12 cellular contexts compared by ENCODE assay signal in the genomic region with DNA sequence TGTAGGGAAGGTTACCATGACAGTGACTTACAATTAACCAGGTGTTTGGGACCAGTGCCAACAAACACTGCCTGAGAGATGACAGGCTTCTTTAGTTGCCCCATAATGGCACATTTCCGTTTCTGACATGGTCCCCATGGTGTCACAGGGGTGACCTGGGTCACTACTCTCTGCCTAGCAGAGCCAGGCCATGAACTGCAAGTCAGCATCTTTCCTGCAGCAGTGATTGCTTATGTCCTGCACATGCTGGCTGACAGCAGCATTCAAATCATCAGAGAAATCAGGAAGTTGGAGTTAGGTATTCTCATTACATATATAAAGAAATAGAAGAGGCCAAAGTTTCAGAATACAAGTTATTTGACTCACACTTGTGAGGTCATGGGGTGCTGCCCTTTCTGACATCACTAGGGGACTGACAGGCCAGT. TPM values are rescaled to one million over a fixed set of nuclear protein-coding genes. Genes with fewer than 3 reads are reported as not detected.
DNase-seq lines count a peak whose midpoint lies in the region; ATAC-seq and TF ChIP-seq lines count a peak whose summit lies in the region.
"Had no signal": no experiment of that assay in that cellular context is flagged by ENCODE, and none has a peak within 500 bp of the region (broad histone marks: within the 10 kb centered on the region; RNA-seq: fewer than 3 reads in every experiment).

No MANE protein-coding gene starts in this region.

- no peaks in the 10 kb centered on the region for H3K27me3 Mint-ChIP-seq in activated B cell treated with CpG ODN at 0.5 μM for 24 hours

- CTCF ChIA-PET in activated B cell treated with CpG ODN at 0.5 μM for 24 hours (lab: Charles Lee), result no interaction called here

- no peaks in the 10 kb centered on the region for H3K36me3 Mint-ChIP-seq in activated B cell treated with CpG ODN at 0.5 μM for 24 hours (ENCODE audit: low read depth)

- POLR2A ChIA-PET in activated B cell treated with CpG ODN at 0.5 μM for 24 hours (lab: Charles Lee), result interaction anchor here (0.6 to 1.1 kb wide), 2 partner anchors 11 to 64 kb away, joined by 3 to 6 read pairs; no protein-coding TSS in a partner anchor

- peak overlapping the region; percentile 54 for H3K4me3 Mint-ChIP-seq in activated B cell treated with CpG ODN at 0.5 μM for 24 hours
- H3K4me3 Mint-ChIP-seq: activated CD8-positive, alpha-beta T cell treated with anti-CD3 and anti-CD28 coated beads, Interleukin-2, amount 10 ng/mL, durations not matched to agents 7 days and 5 days; activated naive CD8-positive, alpha-beta T cell had no signal

- TF ChIP-seq CTCF in activated B cell treated with CpG ODN at 0.5 μM for 24 hours (IDR thresholded peaks at IDR 0.05), result no peak

- intact Hi-C loops in left ventricle myocardium superior (cut with micrococcal nuclease) (no loop called here), cardiac septum (cut with DNase I) (no loop called here), activated B cell treated with CpG ODN at 0.5 μM for 24 hours (cut with micrococcal nuclease) (no loop called here)

- H3K4me1 Mint-ChIP-seq in activated B cell treated with CpG ODN at 0.5 μM for 24 hours, result peaks cover 48% of the 10 kb centered on the region

- DNase-seq in left ventricle myocardium superior (no peak), cardiac septum (ENCODE audit: low spot score) (no peak), MV-4-11 (lab: John Stamatoyannopoulos, UW) (peak; percentile 33), activated B cell treated with CpG ODN at 0.5 μM for 24 hours (no peak), ecto neural progenitor cell (ENCODE audit: low spot score) (no peak), NCI-H446 (lab: John Stamatoyannopoulos, UW) (no peak), kidney glomerular epithelial cell (lab: John Stamatoyannopoulos, UW) (no peak), hepatic stellate cell (ENCODE audit: low spot score) (no peak)
- DNase-seq: activated CD8-positive, alpha-beta T cell treated with anti-CD3 and anti-CD28 coated beads, Interleukin-2, amount 10 ng/mL, durations not matched to agents 7 days and 5 days; GM23248; small intestine had no signal

- peak overlapping the region; percentile 81 for H3K27ac Mint-ChIP-seq in activated B cell treated with CpG ODN at 0.5 μM for 24 hours
- H3K27ac Mint-ChIP-seq: activated CD8-positive, alpha-beta T cell treated with anti-CD3 and anti-CD28 coated beads, Interleukin-2, amount 10 ng/mL, durations not matched to agents 7 days and 5 days; activated naive CD8-positive, alpha-beta T cell had no signal

- ATAC-seq in left ventricle myocardium superior, result peak; percentile 19
- peak; percentile 44 for ATAC-seq in activated B cell treated with CpG ODN at 0.5 μM for 24 hours (ENCODE audit: low read depth)
- ATAC-seq: activated CD8-positive, alpha-beta T cell treated with anti-CD3 and anti-CD28 coated beads, Interleukin-2, amount 10 ng/mL, durations not matched to agents 7 days and 5 days had no signal

- no peaks in the 10 kb centered on the region for H3K9me3 Mint-ChIP-seq in activated B cell treated with CpG ODN at 0.5 μM for 24 hours

RNA-seq across cellular contexts. Expression of a gene that starts 47.1 kb away (rescaled TPM):
- 8.6 TPM for total RNA-seq in left ventricle myocardium superior
- 11.7 TPM for total RNA-seq in cardiac septum
- 18.7 and 21.4 TPM in 2 replicates for total RNA-seq in activated B cell treated with CpG ODN at 0.5 μM for 24 hours
